Comparison of ENCODE assay signal across 32 cellular contexts in the genomic region with DNA sequence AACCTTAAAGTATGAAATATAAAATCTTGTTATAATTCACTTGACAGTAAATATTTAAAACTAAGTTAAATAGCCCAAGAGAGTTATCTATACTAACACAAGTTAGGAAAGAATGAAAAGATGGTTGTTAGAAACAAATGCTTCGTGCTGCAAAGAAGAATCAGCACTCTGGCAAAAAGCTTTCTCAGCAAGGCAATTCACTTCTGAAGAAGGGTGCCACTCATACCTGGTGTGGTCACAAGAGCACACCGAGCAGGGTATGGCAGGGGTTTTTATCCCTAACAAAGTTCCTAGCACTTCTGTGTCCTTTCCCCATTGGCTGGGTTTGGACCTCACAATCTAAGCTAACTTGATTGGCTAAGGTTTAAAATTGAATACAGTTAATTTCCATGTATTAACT.
"Had no signal": no experiment of that assay in that cellular context is flagged by ENCODE, and none has a peak within 500 bp of the region (broad histone marks: within the 10 kb centered on the region; RNA-seq: fewer than 3 reads in every experiment).

No MANE protein-coding gene starts in this region.

- H3K27me3 ChIP-seq: SJCRH30 had no signal

- H3K27ac ChIP-seq: PC-9, RWPE1, SJCRH30, SK-N-MC had no signal

- H3K4me2 ChIP-seq: PC-9 had no signal

- H3K4me3 ChIP-seq: PC-9, SJCRH30, SK-N-MC had no signal

- DNase-seq: Karpas-422, MM.1S, MV-4-11, NCI-H1092, NCI-H1105, NCI-H1417 treated with DMSO at 0.1 percent for 48 hours, NCI-H1436 treated with DMSO at 0.1 percent for 48 hours, NCI-H1694 treated with DMSO at 0.1 percent for 48 hours, NCI-H187 treated with DMSO at 0.1 percent for 48 hours, NCI-H2029, NCI-H2081, NCI-H2107, NCI-H2171 treated with DMSO at 0.1 percent for 48 hours, NCI-H226, NCI-H446 treated with DMSO at 0.1 percent for 48 hours, NCI-H510A, NCI-H524, NCI-H526, NCI-H69, NCI-H748 treated with DMSO at 0.1 percent for 48 hours, NCI-H82, PC-9, SHP77, SIG-M5, SJCRH30, T-cell had no signal

- H3K4me1 ChIP-seq: SJCRH30 had no signal

- ATAC-seq: Panc1, Right ventricle myocardium inferior, SK-N-SH treated with all-trans-retinoic acid at 6 μM for 48 hours, T-cell had no signal

- FAIRE-seq: RCC 7860 had no signal

- H3K36me3 ChIP-seq: SJCRH30 had no signal

- H2AFZ ChIP-seq: PC-9 had no signal
